Comparison of ENCODE assay signal across 9 cellular contexts in the genomic region with DNA sequence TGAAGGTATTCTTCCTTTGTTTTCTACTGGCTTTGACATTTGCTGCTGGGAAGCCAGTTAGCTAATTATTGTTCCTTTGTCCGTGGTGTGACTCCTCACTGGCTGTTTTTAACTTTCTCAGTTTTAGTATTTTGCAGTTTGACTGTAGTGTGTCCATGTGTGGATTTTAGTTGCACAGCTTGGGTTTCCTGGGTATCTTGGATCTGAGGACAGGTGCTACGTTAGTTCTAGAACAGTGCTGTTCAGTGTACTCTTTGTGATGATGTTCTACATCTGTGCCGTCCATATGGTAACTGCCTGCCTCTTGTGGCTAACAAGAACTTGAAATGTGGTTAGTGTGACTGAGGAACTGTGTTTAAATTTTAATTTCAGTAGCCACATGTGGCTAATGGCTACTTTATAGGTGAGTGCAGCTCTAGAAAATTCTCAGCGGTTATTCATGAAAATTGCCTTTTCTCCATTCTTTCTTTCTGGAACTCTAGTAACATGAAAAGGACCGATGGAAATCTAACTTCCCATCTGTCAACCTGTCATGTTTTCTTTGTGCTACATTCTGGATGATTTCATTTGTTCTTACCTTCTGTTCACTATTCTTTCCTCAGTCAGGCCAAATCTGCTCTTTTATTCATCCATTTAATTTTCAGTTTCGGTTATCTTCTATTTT. TPM values are rescaled to one million over a fixed set of nuclear protein-coding genes. Genes with fewer than 3 reads are reported as not detected.
DNase-seq lines count a peak whose midpoint lies in the region; ATAC-seq, FAIRE-seq and TF ChIP-seq lines count a peak whose summit lies in the region.
"Had no signal": no experiment of that assay in that cellular context is flagged by ENCODE, and none has a peak within 500 bp of the region (broad histone marks: within the 10 kb centered on the region; RNA-seq: fewer than 3 reads in every experiment).

No MANE protein-coding gene starts in this region.

- H3K27ac Mint-ChIP-seq in CD14-positive monocyte: no peak overlapping the region

- BruUV-seq in HepG2 (replicated peaks; lab: Mats Ljungman, UMichigan): no TSS peak
- no TSS peak for BruUV-seq in K562 (replicated peaks; lab: Mats Ljungman, UMichigan)

- WGBS in HepG2 (ENCODE audit: low lambda C conversion rate): 94% methylated on average over 6 of the region's 6 CpGs
- 73% methylated on average over 6 of the region's 6 CpGs for WGBS in right lobe of liver (ENCODE audit: insufficient coverage, low coverage, low lambda C conversion rate, missing lambda C conversion rate)
- 33% methylated on average over 6 of the region's 6 CpGs for WGBS in K562 (ENCODE audit: insufficient coverage, low coverage, missing lambda C conversion rate)

- H3K4me3 ChIP-seq in HepG2 (replicated peaks in 1 of 3; ENCODE audit: insufficient read depth in 1 of 3, low read depth in 2 of 3, low read length in 3 of 3) (no peak overlapping the region), right lobe of liver (no peak overlapping the region), K562 (no peak overlapping the region)

- H3K27me3 Mint-ChIP-seq in CD14-positive monocyte (ENCODE audit: low read depth in 3 of 3): peaks cover 0 to 8% (median 3%) of the 10 kb centered on the region in 3 donors

- FAIRE-seq in HepG2 (lab: Jason Lieb, UNC) (no peak), K562 (lab: Jason Lieb, UNC) (peak; percentile 55)
- FAIRE-seq: TTC549 had no signal

- intact Hi-C loops in HepG2 (cut with micrococcal nuclease; ENCODE audit: unreplicated experiment): no loop called here
- intact Hi-C loops in right lobe of liver (cut with DNase I): no loop called here
- intact Hi-C loops in K562 (cut with micrococcal nuclease): no loop called here
- intact Hi-C loops in CD14-positive monocyte (cut with micrococcal nuclease): loop anchor here in 1 of 2 donors (5.0 kb wide), 1 partner anchor 37 kb away; no protein-coding TSS in a partner anchor

- POLR2A ChIA-PET in HepG2 (lab: Yijun Ruan, JAX) (no interaction called here), K562 (lab: Yijun Ruan, JAX) (interaction anchor here (0.9 to 14.5 kb wide), 3 partner anchors 8 to 69 kb away, joined by 3 to 149 read pairs (median 11); no protein-coding TSS in a partner anchor)

- no peak overlapping the region for H3K4me3 Mint-ChIP-seq in CD14-positive monocyte

- H3K4me1 Mint-ChIP-seq in CD14-positive monocyte: peaks cover 20% of the 10 kb centered on the region

- H3K9me1 ChIP-seq in K562 (ENCODE audit: control insufficient read depth, insufficient read depth, low read length): no peaks in the 10 kb centered on the region

- TF ChIP-seq CTCF in HepG2 (CRISPR knock-in tag; IDR thresholded peaks at IDR 0.05): no peak
- TF ChIP-seq CTCF in right lobe of liver (IDR thresholded peaks at IDR 0.05): no peak
- TF ChIP-seq CTCF in K562 (IDR thresholded peaks at IDR 0.05 in 2 of 3, conservative IDR thresholded peaks at IDR 0.05 in 1 of 3; ENCODE audit: insufficient read depth in 2 of 3, low read depth in 1 of 3, low read length in 3 of 3): no peak
- no peak for TF ChIP-seq CTCF in CD14-positive monocyte (IDR thresholded peaks at IDR 0.05)

- no peaks in the 10 kb centered on the region for H3K36me3 ChIP-seq in HepG2 (replicated peaks in 1 of 2; ENCODE audit: control insufficient read depth in 1 of 2, insufficient read depth in 2 of 2, low read length in 2 of 2)
- no peaks in the 10 kb centered on the region for H3K36me3 ChIP-seq in right lobe of liver
- H3K36me3 ChIP-seq in K562 (ENCODE audit: control insufficient read depth, insufficient read depth, low read length): peaks cover 52% of the 10 kb centered on the region

- H3K9ac ChIP-seq in HepG2 (ENCODE audit: insufficient read depth, low read depth, low read length): no peak overlapping the region
- H3K9ac ChIP-seq in K562 (ENCODE audit: insufficient read depth in 1 of 2, low read depth in 2 of 2, low read length in 2 of 2): peak overlapping the region in 1 of 2 experiments; percentile 8; a peak in 1 of 4 replicates

- H3K4me2 ChIP-seq in HepG2 (ENCODE audit: low read depth, low read length): no peak overlapping the region
- peak overlapping the region; percentile 41 for H3K4me2 ChIP-seq in K562 (ENCODE audit: insufficient read depth, low read length)

- TF ChIP-seq EP300 in HepG2 (IDR thresholded peaks at IDR 0.05; ENCODE audit: low read depth in 2 of 2, low read length in 2 of 2): no peak
- no peak for TF ChIP-seq EP300 in HepG2 (CRISPR knock-in tag; IDR thresholded peaks at IDR 0.05; ENCODE audit: borderline replicate concordance)
- no peak for TF ChIP-seq EP300 in K562 (IDR thresholded peaks at IDR 0.05; ENCODE audit: low read length)

- H2AFZ ChIP-seq in HepG2 (ENCODE audit: low read length) (no peak overlapping the region), K562 (ENCODE audit: low read depth, low read length) (no peak overlapping the region)

- H3K79me2 ChIP-seq in HepG2 (ENCODE audit: insufficient read depth, low read length): peaks cover 83% of the 10 kb centered on the region
- peaks cover 92% of the 10 kb centered on the region for H3K79me2 ChIP-seq in K562 (ENCODE audit: control insufficient read depth, insufficient read depth, low read length)

- TF ChIP-seq RAD21 in HepG2 (CRISPR knock-in tag; IDR thresholded peaks at IDR 0.05): no peak
- no peak for TF ChIP-seq RAD21 in K562 (CRISPR knock-in tag; conservative IDR thresholded peaks at IDR 0.05 in 1 of 2, IDR thresholded peaks at IDR 0.05 in 1 of 2)

- no peaks in the 10 kb centered on the region for H3K27me3 ChIP-seq in HepG2 (ENCODE audit: control insufficient read depth in 1 of 2, insufficient read depth in 2 of 2, low read length in 2 of 2)
- H3K27me3 ChIP-seq in right lobe of liver: no peaks in the 10 kb centered on the region
- H3K27me3 ChIP-seq in K562 (ENCODE audit: control insufficient read depth in 2 of 2, insufficient read depth in 2 of 2, low read length in 2 of 2): no peaks in the 10 kb centered on the region

- H3K36me3 Mint-ChIP-seq in CD14-positive monocyte: peaks cover 20 to 25% of the 10 kb centered on the region in 2 donors

- in situ Hi-C loops in HepG2 (cut with HindIII; ENCODE audit: extremely low pct_ligation_motif_present, low pct_unique_long_range_greater_than_20kb) (no loop called here), K562 (cut with MboI) (no loop called here)

- H3K9me3 ChIP-seq in HepG2 (ENCODE audit: low read length): no peaks in the 10 kb centered on the region
- H3K9me3 ChIP-seq in right lobe of liver: no peaks in the 10 kb centered on the region
- H3K9me3 ChIP-seq in K562 (replicated peaks; ENCODE audit: control insufficient read depth, insufficient read depth, low read depth, low read length): peaks cover 2% of the 10 kb centered on the region; the same call in 1 of the 2 replicates

- no peak for TF ChIP-seq POLR2A in HepG2 (IDR thresholded peaks at IDR 0.05; ENCODE audit: insufficient read depth in 1 of 2, low read depth in 2 of 2, low read length in 2 of 2)
- no peak for TF ChIP-seq POLR2A in right lobe of liver (IDR thresholded peaks at IDR 0.05)
- no peak for TF ChIP-seq POLR2A in K562 (conservative IDR thresholded peaks at IDR 0.05)

- no peak for ATAC-seq in HepG2
- ATAC-seq in right lobe of liver: no peak
- peak; percentile 97 for ATAC-seq in HG03280 (IDR thresholded peaks at IDR 0.05; ENCODE audit: unreplicated experiment)
- ATAC-seq in K562: peak; percentile 45

- peaks cover 3 to 13% (median 8%) of the 10 kb centered on the region in 7 donors for H3K9me3 Mint-ChIP-seq in CD14-positive monocyte

- no peak overlapping the region for H3K27ac ChIP-seq in HepG2 (ENCODE audit: extremely low read length, insufficient read depth, low read length)
- H3K27ac ChIP-seq in right lobe of liver: no peak overlapping the region
- H3K27ac ChIP-seq in K562 (ENCODE audit: extremely low read depth, low read depth, low read length): peak overlapping the region; percentile 22; the same call in 2 of the 3 replicates

- CTCF ChIA-PET in HepG2 (lab: Yijun Ruan, JAX; ENCODE audit: low intra/inter-chr PET ratio, low total read pairs) (no interaction called here), K562 (lab: Yijun Ruan, JAX; ENCODE audit: low intra/inter-chr PET ratio) (no interaction called here)

- H4K20me1 ChIP-seq in HepG2 (ENCODE audit: insufficient read depth, low read length): peaks cover 40% of the 10 kb centered on the region; the same call in 1 of the 2 replicates
- H4K20me1 ChIP-seq in K562 (replicated peaks; ENCODE audit: control insufficient read depth, insufficient read depth, low read length): peaks cover 11% of the 10 kb centered on the region

- H3K4me1 ChIP-seq in HepG2 (ENCODE audit: insufficient read depth, low read length) (peaks cover 53% of the 10 kb centered on the region), right lobe of liver (peaks cover 0 to 15% (median 0%) of the 10 kb centered on the region in 4 donors), K562 (replicated peaks in 1 of 2; ENCODE audit: control insufficient read depth in 2 of 2, insufficient read depth in 2 of 2, low read length in 2 of 2) (peaks cover 20 to 48% of the 10 kb centered on the region in 2 experiments)

- DNase-seq in HepG2 (ENCODE audit: low spot score): no peak
- no peak for DNase-seq in right lobe of liver
- DNase-seq in K562 (ENCODE audit: extremely low read depth in 1 of 4, low spot score in 3 of 4): no peak
- DNase-seq in HK-2 (ENCODE audit: unreplicated experiment): no peak
- DNase-seq in RKO (ENCODE audit: low spot score): no peak
- DNase-seq in CD14-positive monocyte (ENCODE audit: low spot score): no peak
- no peak for DNase-seq in NCI-H146 treated with DMSO at 0.1 percent for 48 hours (lab: John Stamatoyannopoulos, UW; ENCODE audit: unreplicated experiment)

RNA-seq across cellular contexts. Expression of gene SNX9, which starts 7.4 kb away (rescaled TPM):
- total RNA-seq in HepG2 (2016; rRNA removed; fragmentation: Illumina TruSeq; extraction: Trizol): 21.9 and 27.7 TPM in 2 replicates
- 3.3 and 3.5 TPM in 2 replicates for total RNA-seq in HepG2 (2016; cell fraction: cytosol; rRNA removed; fragmentation: Illumina TruSeq; extraction: Trizol; ENCODE audit: low read depth)
- 20.6 and 26.2 TPM in 2 replicates for total RNA-seq in HepG2 (2016; cell fraction: insoluble cytoplasmic fraction; rRNA removed; fragmentation: Illumina TruSeq; extraction: Trizol)
- 11.1 and 12.4 TPM in 2 replicates for total RNA-seq in HepG2 (2016; cell fraction: membrane; rRNA removed; fragmentation: Illumina TruSeq; extraction: Trizol)
- 15.6 and 15.7 TPM in 2 replicates for total RNA-seq in HepG2 (2016; cell fraction: nucleus; rRNA removed; fragmentation: Illumina TruSeq; extraction: Trizol)
- polyA plus RNA-seq in HepG2 (2011; rRNA removed): 35.2 and 36.0 TPM in 2 replicates
- 25.8 and 32.1 TPM in 2 replicates for polyA plus RNA-seq in HepG2 (2011; cell fraction: cytosol; rRNA removed)
- polyA plus RNA-seq in HepG2 (2011; cell fraction: nucleus; rRNA removed): 24.9 and 25.2 TPM in 2 replicates
- 29.4 and 32.2 TPM in 2 replicates for polyA plus RNA-seq in HepG2 (2012)
- 2.4 and 2.5 TPM in 2 replicates for polyA plus RNA-seq in HepG2 (2016; cell fraction: cytosol; fragmentation: Illumina TruSeq; extraction: Trizol; ENCODE audit: low read depth)
- 27.0 and 29.7 TPM in 2 replicates for polyA plus RNA-seq in HepG2 (2016; cell fraction: insoluble cytoplasmic fraction; fragmentation: Illumina TruSeq; extraction: Trizol; ENCODE audit: low read depth)
- 6.8 and 7.3 TPM in 2 replicates for polyA plus RNA-seq in HepG2 (2016; cell fraction: membrane; fragmentation: Illumina TruSeq; extraction: Trizol; ENCODE audit: low read depth)
- 20.8 and 21.2 TPM in 2 replicates for polyA plus RNA-seq in HepG2 (2016; cell fraction: nucleus; fragmentation: Illumina TruSeq; extraction: Trizol; ENCODE audit: insufficient read depth, low read depth)
- polyA minus RNA-seq in HepG2 (2011; rRNA and poly(A)+ RNA removed; ENCODE audit: low replicate concordance): 17.0 and 19.8 TPM in 2 replicates
- polyA minus RNA-seq in HepG2 (2011; cell fraction: cytosol; rRNA and poly(A)+ RNA removed): 22.7 and 25.5 TPM in 2 replicates
- 26.1 and 28.5 TPM in 2 replicates for polyA minus RNA-seq in HepG2 (2011; cell fraction: nucleus; rRNA and poly(A)+ RNA removed)
- 10 to 100 TPM; 24.6 to 38.0 (median 29.3) TPM for total RNA-seq in right lobe of liver
- 38.7 and 52.0 TPM in 2 replicates for total RNA-seq in K562 (2011; cell fraction: chromatin; rRNA removed; ENCODE audit: low replicate concordance)
- 23.3 and 24.7 TPM in 2 replicates for total RNA-seq in K562 (2011; cell fraction: nucleolus; rRNA removed)
- 28.7 and 31.5 TPM in 2 replicates for total RNA-seq in K562 (2011; cell fraction: nucleoplasm; rRNA removed)
- 57.1 and 64.3 TPM in 2 replicates for total RNA-seq in K562 (2014; rRNA removed)
- 52.8 and 59.8 TPM in 2 replicates for total RNA-seq in K562 (2014; rRNA removed; fragmentation: Illumina TruSeq; extraction: Trizol)
- total RNA-seq in K562 (2015; rRNA removed; fragmentation: Illumina TruSeq; extraction: Trizol): 45.2 and 48.1 TPM in 2 replicates
- 66.8 and 72.2 TPM in 2 replicates for total RNA-seq in K562 (2021)
- polyA plus RNA-seq in K562 (2011; rRNA removed): 63.6 and 80.2 TPM in 2 replicates
- polyA plus RNA-seq in K562 (2011; cell fraction: cytosol; rRNA removed): 35.7 and 42.0 TPM in 2 replicates
- polyA plus RNA-seq in K562 (2011; cell fraction: nucleus; rRNA removed): 56.0 and 61.8 TPM in 2 replicates
- 38.3 and 43.4 TPM in 2 replicates for polyA plus RNA-seq in K562 (2012)
- polyA plus RNA-seq in K562 (2014; fragmentation: Illumina TruSeq; extraction: Trizol): 79.5 and 81.7 TPM in 2 replicates
- polyA plus RNA-seq in K562 (2014; fragmentation: Nextera tagmentation; extraction: Ambion mirVana): 1 to 10 TPM; 6.0 to 7.3 TPM
- 61.3 and 70.0 TPM in 2 replicates for polyA plus RNA-seq in K562 (2014; rRNA removed)
- polyA minus RNA-seq in K562 (2011; rRNA and poly(A)+ RNA removed): 59.7 and 63.7 TPM in 2 replicates
- polyA minus RNA-seq in K562 (2011; cell fraction: cytosol; rRNA and poly(A)+ RNA removed): 28.7 and 35.8 TPM in 2 replicates
- 21.7 and 34.3 TPM in 2 replicates for polyA minus RNA-seq in K562 (2011; cell fraction: nucleus; rRNA and poly(A)+ RNA removed)
- 1 to 10 TPM; 7.2 to 8.1 TPM for polyA plus RNA-seq in CD14-positive monocyte

Comparison
In these comparisons a context has a peak if more than half of its experiments do, and no peak if none do; other contexts are left out.
1. ATAC-seq: peak in HG03280 (single experiment) and K562 (single experiment); none in HepG2 (single experiment) and right lobe of liver (0 of 4).
2. Of the 241 proteins assayed by ChIP-seq in both HepG2 and K562: peak only in HepG2: none; only in K562: FOXP4, MEIS2, NBN and ZBTB33; in both: none; in neither: 235; mixed calls (peak in some experiments, not most) for 2.